In the genomic region with DNA sequence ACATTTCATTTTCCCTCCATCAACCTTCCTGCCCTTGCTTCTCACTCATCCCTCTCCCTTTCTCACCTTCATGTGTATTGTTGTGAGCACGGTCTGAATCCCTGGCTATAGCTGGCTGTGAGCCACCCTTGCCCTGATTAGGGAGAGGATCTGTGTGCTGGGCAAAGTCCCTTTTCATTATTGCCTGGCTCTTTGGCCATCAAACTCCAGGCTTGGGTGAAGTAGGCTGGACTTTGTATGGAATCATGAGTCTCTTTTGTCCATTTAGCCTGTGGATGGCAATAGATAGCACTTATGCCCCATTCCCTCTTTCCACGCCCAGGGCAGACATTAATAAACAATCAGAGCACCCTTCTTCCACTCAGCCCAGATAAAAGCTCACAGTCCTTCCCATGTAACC, we compare ENCODE assay signal across 20 cellular contexts. TPM values are rescaled to one million over a fixed set of nuclear protein-coding genes. Genes with fewer than 3 reads are reported as not detected.
DNase-seq lines count a peak whose midpoint lies in the region; ATAC-seq and TF ChIP-seq lines count a peak whose summit lies in the region.
"Had no signal": no experiment of that assay in that cellular context is flagged by ENCODE, and none has a peak within 500 bp of the region (broad histone marks: within the 10 kb centered on the region; RNA-seq: fewer than 3 reads in every experiment).

No MANE protein-coding gene starts in this region.

- no peak for TF ChIP-seq EP300 in transverse colon (IDR thresholded peaks at IDR 0.05; ENCODE audit: low read depth)

- TF ChIP-seq CTCF in heart right ventricle (IDR thresholded peaks at IDR 0.05), result no peak
- no peak for TF ChIP-seq CTCF in activated CD8-positive, alpha-beta T cell treated with anti-CD3 and anti-CD28 coated beads for 36 hours (IDR thresholded peaks at IDR 0.05)
- TF ChIP-seq CTCF in liver (IDR thresholded peaks at IDR 0.05; ENCODE audit: low read depth, low read length, missing input control), result no peak
- no peak for TF ChIP-seq CTCF in transverse colon (IDR thresholded peaks at IDR 0.05)

- peaks cover 8 to 74% (median 39%) of the 10 kb centered on the region in 9 donors for H3K4me1 ChIP-seq in heart right ventricle
- peaks cover 0 to 3% (median 0%) of the 10 kb centered on the region in 4 donors for H3K4me1 ChIP-seq in liver (ENCODE audit: control insufficient read depth in 4 of 4, insufficient read depth in 4 of 4, low read length in 3 of 4)
- peaks cover 0 to 18% (median 0%) of the 10 kb centered on the region in 4 donors for H3K4me1 ChIP-seq in transverse colon
- H3K4me1 ChIP-seq: uterus had no signal

- in situ Hi-C loops in transverse colon (cut with MboI; ENCODE audit: low pct_ligation_motif_present in 1 of 4, low pct_unique_long_range_greater_than_20kb in 1 of 4, low sequenced_read_pairs in 3 of 4), result no loop called here

- WGBS in heart right ventricle, 2 donors, result 42 to 62% methylated on average over 2 of the region's 2 CpGs
- 25% methylated on average over 2 of the region's 2 CpGs for WGBS in liver
- 17 to 33% methylated on average over 1 to 2 of the region's 2 CpGs for WGBS in transverse colon (ENCODE audit: low coverage in 1 of 2), 2 donors

- intact Hi-C loops in heart right ventricle (cut with DNase I), result no loop called here
- intact Hi-C loops in Right ventricle myocardium superior (cut with DNase I), result no loop called here
- intact Hi-C loops in activated CD8-positive, alpha-beta T cell treated with anti-CD3 and anti-CD28 coated beads for 36 hours (cut with micrococcal nuclease), result no loop called here
- intact Hi-C loops in transverse colon (cut with DNase I; ENCODE audit: low total_unique reads), result no loop called here

- H3K27me3 ChIP-seq in heart right ventricle (no peaks in the 10 kb centered on the region), liver (ENCODE audit: control insufficient read depth in 4 of 4, insufficient read depth in 4 of 4, low read length in 3 of 4) (no peaks in the 10 kb centered on the region), transverse colon (no peaks in the 10 kb centered on the region)
- H3K27me3 ChIP-seq: adrenal gland, uterus had no signal

- DNase-seq in heart right ventricle (no peak), Right ventricle myocardium superior (no peak), transverse colon (peak; percentile 69), superior temporal gyrus (ENCODE audit: extremely low spot score) (no peak)
- no peak for DNase-seq in activated CD8-positive, alpha-beta T cell treated with anti-CD3 and anti-CD28 coated beads for 36 hours
- DNase-seq: activated CD4-positive, alpha-beta T cell treated with anti-CD3 and anti-CD28 coated beads, Interleukin-2, amount 50 U/mL, for 1 hour; activated T-cell treated with anti-CD3 and anti-CD28 coated beads, Interleukin-2, amount 50 U/mL, for 4 hours; COR-L47; effector memory CD4-positive, alpha-beta T cell; NCI-H146; SK-N-SH; uterus had no signal

- H3K27me3 Mint-ChIP-seq in activated CD8-positive, alpha-beta T cell treated with anti-CD3 and anti-CD28 coated beads for 36 hours, result no peaks in the 10 kb centered on the region
- H3K27me3 Mint-ChIP-seq: stimulated activated naive CD8-positive, alpha-beta T cell treated with anti-CD3 and anti-CD28 coated beads, Interleukin-15, Interleukin-2, amounts not matched to agents 100 ng/mL and 50 ng/mL, for 24 hours had no signal

- H3K4me3 ChIP-seq in heart right ventricle (no peak overlapping the region), liver (ENCODE audit: low read depth in 1 of 3, low read length in 3 of 3) (no peak overlapping the region), transverse colon (no peak overlapping the region)
- H3K4me3 ChIP-seq: adrenal gland, uterus had no signal

- peak overlapping the region; percentile 94 for H3K27ac Mint-ChIP-seq in activated CD8-positive, alpha-beta T cell treated with anti-CD3 and anti-CD28 coated beads for 36 hours

- CTCF ChIA-PET in activated CD8-positive, alpha-beta T cell treated with anti-CD3 and anti-CD28 coated beads for 36 hours (lab: Charles Lee), result interaction anchor here (0.7 kb wide), 1 partner anchor 9 kb away, joined by 3 read pairs; no protein-coding TSS in a partner anchor

- peak in 1 of 2 donors; percentile 17 for TF ChIP-seq RAD21 in liver (IDR thresholded peaks at IDR 0.05)

- H3K27ac ChIP-seq in heart right ventricle (peak overlapping the region in 9 of 10 donors; percentile 8 to 79 (median 67)), liver (ENCODE audit: low read depth in 1 of 2, low read length in 2 of 2) (no peak overlapping the region), transverse colon (peak overlapping the region in 2 of 4 donors; percentile 34 to 47)
- H3K27ac ChIP-seq: uterus had no signal

- TF ChIP-seq POLR2A in transverse colon (IDR thresholded peaks at IDR 0.05), result no peak

- H3K36me3 Mint-ChIP-seq in activated CD8-positive, alpha-beta T cell treated with anti-CD3 and anti-CD28 coated beads for 36 hours (ENCODE audit: low read depth), result no peaks in the 10 kb centered on the region

- H3K36me3 ChIP-seq in heart right ventricle (no peaks in the 10 kb centered on the region), liver (ENCODE audit: control insufficient read depth in 4 of 4, insufficient read depth in 3 of 4, low read depth in 1 of 4, low read length in 3 of 4) (no peaks in the 10 kb centered on the region), transverse colon (no peaks in the 10 kb centered on the region)
- H3K36me3 ChIP-seq: adrenal gland, uterus had no signal

- H3K9ac ChIP-seq in liver (ENCODE audit: low read depth in 1 of 2, low read length in 2 of 2), result no peak overlapping the region

- peaks cover 47% of the 10 kb centered on the region for H3K4me1 Mint-ChIP-seq in activated CD8-positive, alpha-beta T cell treated with anti-CD3 and anti-CD28 coated beads for 36 hours (ENCODE audit: low read depth)
- H3K4me1 Mint-ChIP-seq: central memory CD8-positive, alpha-beta T cell had no signal

- POLR2A ChIA-PET in activated CD8-positive, alpha-beta T cell treated with anti-CD3 and anti-CD28 coated beads for 36 hours (lab: Charles Lee), result interaction anchor here (1.1 to 1.4 kb wide), 3 partner anchors 11 to 23 kb away, joined by 3 to 5 read pairs (median 4); no protein-coding TSS in a partner anchor

- no peak overlapping the region for H3K4me3 Mint-ChIP-seq in activated CD8-positive, alpha-beta T cell treated with anti-CD3 and anti-CD28 coated beads for 36 hours
- H3K4me3 Mint-ChIP-seq: activated T-cell treated with anti-CD3 and anti-CD28 coated beads, Interleukin-2, amount 50 U/mL, for 4 hours; central memory CD8-positive, alpha-beta T cell; stimulated activated naive CD8-positive, alpha-beta T cell treated with anti-CD3 and anti-CD28 coated beads, Interleukin-15, Interleukin-2, amounts not matched to agents 100 ng/mL and 50 ng/mL, for 24 hours had no signal

- H3K9me3 Mint-ChIP-seq in activated CD8-positive, alpha-beta T cell treated with anti-CD3 and anti-CD28 coated beads for 36 hours, result no peaks in the 10 kb centered on the region
- H3K9me3 Mint-ChIP-seq: activated T-cell treated with anti-CD3 and anti-CD28 coated beads, Interleukin-2, amount 50 U/mL, for 4 hours; central memory CD8-positive, alpha-beta T cell; stimulated activated naive CD8-positive, alpha-beta T cell treated with anti-CD3 and anti-CD28 coated beads, Interleukin-15, Interleukin-2, amounts not matched to agents 100 ng/mL and 50 ng/mL, for 24 hours had no signal

- no peak for ATAC-seq in heart right ventricle
- ATAC-seq in Right ventricle myocardium superior (ENCODE audit: poor library complexity), result no peak
- ATAC-seq in activated CD8-positive, alpha-beta T cell treated with anti-CD3 and anti-CD28 coated beads for 36 hours, result no peak
- ATAC-seq in esophagus mucosa, result no peak
- no peak for ATAC-seq in GM18907 (IDR thresholded peaks at IDR 0.05; ENCODE audit: unreplicated experiment)
- ATAC-seq: activated T-cell treated with anti-CD3 and anti-CD28 coated beads, Interleukin-2, amount 50 U/mL, for 4 hours; Panc1 had no signal

- no peaks in the 10 kb centered on the region for H3K9me3 ChIP-seq in heart right ventricle
- no peaks in the 10 kb centered on the region for H3K9me3 ChIP-seq in liver (ENCODE audit: control insufficient read depth in 4 of 4, low read length in 3 of 4)
- no peaks in the 10 kb centered on the region for H3K9me3 ChIP-seq in transverse colon
- H3K9me3 ChIP-seq: adrenal gland, SK-N-SH, uterus had no signal

TF ChIP-seq in liver, 16 proteins besides CTCF, POLR2A, EP300 and RAD21:
- TF ChIP-seq FOXA1 (IDR thresholded peaks at IDR 0.05), result no peak
- peak; percentile 86 for TF ChIP-seq HNF4G (IDR thresholded peaks at IDR 0.05)
- peak; percentile 88 for TF ChIP-seq SP1 (IDR thresholded peaks at IDR 0.05)
- TF ChIP-seq HNF4A (conservative IDR thresholded peaks at IDR 0.05), result peak; percentile 95 to 96
- peak; percentile 47 to 73 for TF ChIP-seq RXRA (IDR thresholded peaks at IDR 0.05)
- TF ChIP-seq YY1 (IDR thresholded peaks at IDR 0.05), result peak; percentile 46
- no peak for TF ChIP-seq NR2F2 (IDR thresholded peaks at IDR 0.05)
TF ChIP-seq in liver: peak in this region for 5.

RNA-seq across cellular contexts. Expression of a gene that starts 6.7 kb away (rescaled TPM):
- total RNA-seq in heart right ventricle (100 to 1,000 TPM; 124 to 407 (median 234) TPM), Right ventricle myocardium superior (114 TPM), liver (1 to 10 TPM in 1 of 2 donors, under 1 TPM in 1; under 0.01 to 4.2 TPM), transverse colon (under 1 TPM in 1 of 4 donors, not detected in 3; 0.27 TPM), esophagus mucosa (0.16 TPM)
- polyA plus RNA-seq in heart right ventricle (100 to 1,000 TPM; 111 to 184 TPM), liver (under 1 TPM in 1 of 2 donors, not detected in 1; 0.02 TPM)
- 1 to 10 TPM; 1.6 to 1.8 TPM for total RNA-seq in activated CD8-positive, alpha-beta T cell treated with anti-CD3 and anti-CD28 coated beads for 36 hours
- total RNA-seq: H4 had no signal

Comparison
In these comparisons a context has a peak if more than half of its experiments do, and no peak if none do; other contexts are left out.
1. H3K27ac ChIP-seq: peak in heart right ventricle (9 of 10); none in liver (0 of 2).
2. RNA of a gene that starts 6.7 kb away (total RNA-seq): 124 to 407 TPM in heart right ventricle and 114 TPM in Right ventricle myocardium superior (single experiment); under 0.01 to 4.2 TPM in liver, 1.6 to 1.8 TPM in activated CD8-positive, alpha-beta T cell treated with anti-CD3 and anti-CD28 coated beads for 36 hours, 0.16 TPM in esophagus mucosa (single experiment) and 0.27 TPM in transverse colon; every median in the first group is over 10 times any median in the second.